32 cellular contexts compared by ENCODE assay signal in the genomic region with DNA sequence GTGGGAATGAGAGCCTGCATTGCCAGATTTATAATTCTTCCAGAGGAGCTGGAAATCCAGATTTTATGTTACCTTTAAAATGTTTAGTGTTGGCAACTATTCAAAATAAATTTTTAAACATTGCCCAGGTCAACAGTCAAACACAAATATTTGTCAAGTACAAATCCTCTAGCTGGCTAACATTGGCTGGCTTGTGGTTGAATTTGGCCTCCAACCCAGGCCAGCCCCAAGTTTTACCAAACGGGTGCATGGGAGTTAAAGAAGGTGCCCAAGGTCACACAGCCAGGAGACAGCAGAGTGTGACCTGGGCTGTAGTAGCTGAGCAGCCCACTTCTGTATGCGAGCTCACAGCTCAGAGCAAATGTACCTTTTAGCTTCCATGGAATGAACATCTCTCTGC.
"Had no signal": no experiment of that assay in that cellular context is flagged by ENCODE, and none has a peak within 500 bp of the region (broad histone marks: within the 10 kb centered on the region; RNA-seq: fewer than 3 reads in every experiment).

No MANE protein-coding gene starts in this region.

- H3K27me3 Mint-ChIP-seq: activated CD4-positive, alpha-beta memory T cell treated with anti-CD3 and anti-CD28 coated beads, Interleukin-2, amount 10 ng/mL, durations not matched to agents 7 days and 5 days; activated CD4-positive, alpha-beta T cell treated with anti-CD3 and anti-CD28 coated beads, Interleukin-2, amount 10 ng/mL, durations not matched to agents 7 days and 5 days; effector memory CD8-positive, alpha-beta T cell; T-cell had no signal

- H3K4me1 Mint-ChIP-seq: activated CD4-positive, alpha-beta memory T cell treated with anti-CD3 and anti-CD28 coated beads, Interleukin-2, amount 10 ng/mL, durations not matched to agents 7 days and 5 days; activated CD4-positive, alpha-beta T cell treated with anti-CD3 and anti-CD28 coated beads, Interleukin-2, amount 10 ng/mL, durations not matched to agents 7 days and 5 days; activated T-helper 17 cell treated with anti-CD3 and anti-CD28 coated beads, Interleukin-2, amount 50 U/mL, for 72 hours; T-cell had no signal

- H3K4me3 Mint-ChIP-seq: activated CD4-positive, alpha-beta memory T cell treated with anti-CD3 and anti-CD28 coated beads, Interleukin-2, amount 10 ng/mL, durations not matched to agents 7 days and 5 days; activated CD4-positive, alpha-beta T cell treated with anti-CD3 and anti-CD28 coated beads, Interleukin-2, amount 10 ng/mL, durations not matched to agents 7 days and 5 days; activated naive CD8-positive, alpha-beta T cell; activated T-cell treated with anti-CD3 and anti-CD28 coated beads, Interleukin-2, amount 50 U/mL, for 4 hours; activated T-helper 17 cell treated with anti-CD3 and anti-CD28 coated beads, Interleukin-2, amount 50 U/mL, for 72 hours; effector memory CD8-positive, alpha-beta T cell; T-cell; T-helper 1 cell treated with Interleukin-12 subunit alpha and Interleukin-12 subunit beta and Interleukin-4 antibody, amounts not matched to agents 30 μg/mL and 1 μg/mL, for 36 hours had no signal

- DNase-seq: activated CD4-positive, alpha-beta memory T cell treated with anti-CD3 and anti-CD28 coated beads, Interleukin-2, amount 10 ng/mL, durations not matched to agents 7 days and 5 days; activated CD4-positive, alpha-beta T cell treated with anti-CD3 and anti-CD28 coated beads for 4 hours; activated CD4-positive, alpha-beta T cell treated with anti-CD3 and anti-CD28 coated beads, Interleukin-2, amount 10 ng/mL, durations not matched to agents 7 days and 5 days; activated CD4-positive, alpha-beta T cell treated with anti-CD3 and anti-CD28 coated beads, Interleukin-2, amount 50 U/mL, for 4 hours; activated CD4-positive, CD25-positive, alpha-beta regulatory T cell; activated CD4-positive, CD25-positive, alpha-beta regulatory T cell treated with anti-CD3 and anti-CD28 coated beads, Interleukin-2, amount 50 U/mL, for 72 hours; activated CD8-positive, alpha-beta memory T cell treated with anti-CD3 and anti-CD28 coated beads, Interleukin-2, amount 50 U/mL, for 48 hours; activated effector memory CD4-positive, alpha-beta T cell treated with Interleukin-2 at 50 U/mL for 16 hours; activated gamma-delta T cell treated with Interleukin-2 at 50 U/mL for 16 hours; activated naive CD4-positive, alpha-beta T cell treated with anti-CD3 and anti-CD28 coated beads, Interleukin-2, amount 50 U/mL, for 16 hours; activated naive CD4-positive, alpha-beta T cell treated with Interleukin-2 at 50 U/mL for 16 hours; activated T-cell treated with anti-CD3 and anti-CD28 coated beads for 4 hours; activated T-cell treated with anti-CD3 and anti-CD28 coated beads, Interleukin-2, amount 50 U/mL, for 4 hours; amniotic stem cell; anterior cingulate cortex; brain microvascular endothelial cell; caudate nucleus; cortex of kidney; dermis blood vessel endothelial cell; effector CD4-positive, alpha-beta T cell; effector memory CD8-positive, alpha-beta T cell; erythroblast; foreskin keratinocyte; gastrocnemius medialis; glutamatergic neuron; SW 1271; T-cell; T-helper 9 cell had no signal

- H3K27ac ChIP-seq: brain microvascular endothelial cell, esophagus muscularis mucosa, foreskin keratinocyte, gastrocnemius medialis had no signal

- H3K36me3 Mint-ChIP-seq: activated naive CD8-positive, alpha-beta T cell; T-cell had no signal

- ATAC-seq: activated T-cell treated with anti-CD3 and anti-CD28 coated beads, Interleukin-2, amount 50 U/mL, for 4 hours; activated T-helper 17 cell treated with anti-CD3 and anti-CD28 coated beads, Interleukin-2, amount 50 U/mL, for 72 hours; effector memory CD8-positive, alpha-beta T cell; foreskin keratinocyte; gastrocnemius medialis; T-cell had no signal

- H3K27ac Mint-ChIP-seq: activated CD4-positive, alpha-beta memory T cell treated with anti-CD3 and anti-CD28 coated beads, Interleukin-2, amount 10 ng/mL, durations not matched to agents 7 days and 5 days; activated CD4-positive, alpha-beta T cell treated with anti-CD3 and anti-CD28 coated beads, Interleukin-2, amount 10 ng/mL, durations not matched to agents 7 days and 5 days; activated naive CD8-positive, alpha-beta T cell; activated T-helper 17 cell treated with anti-CD3 and anti-CD28 coated beads, Interleukin-2, amount 50 U/mL, for 72 hours; effector memory CD8-positive, alpha-beta T cell; T-cell; T-helper 1 cell treated with Interleukin-12 subunit alpha and Interleukin-12 subunit beta and Interleukin-4 antibody, amounts not matched to agents 30 μg/mL and 1 μg/mL, for 36 hours had no signal
